In genomic region chr4:139857021-139857420, GRCh38 we compare ENCODE assay signal across 10 cellular contexts.
DNase-seq lines count a peak whose midpoint lies in the region; ATAC-seq, FAIRE-seq and TF ChIP-seq lines count a peak whose summit lies in the region.
"Had no signal": no experiment of that assay in that cellular context is flagged by ENCODE, and none has a peak within 500 bp of the region (broad histone marks: within the 10 kb centered on the region; RNA-seq: fewer than 3 reads in every experiment).

No MANE protein-coding gene starts in this region.

- no peaks in the 10 kb centered on the region for H3K9me3 ChIP-seq in astrocyte (ENCODE audit: insufficient read depth, low read depth, low read length)

- POLR2A ChIA-PET in HEK293T (lab: Yijun Ruan, JAX): interaction anchor here (0.6 kb wide), 1 partner anchor 9 kb away, joined by 3 read pairs; no protein-coding TSS in a partner anchor

- H3K4me1 ChIP-seq in astrocyte (ENCODE audit: insufficient read depth, low read length): no peaks in the 10 kb centered on the region

- FAIRE-seq in astrocyte (lab: Jason Lieb, UNC): no peak

- no peaks in the 10 kb centered on the region for H3K27me3 ChIP-seq in astrocyte (ENCODE audit: insufficient read depth, low read length)

- H3K79me2 ChIP-seq in astrocyte (ENCODE audit: insufficient read depth, low read length): no peaks in the 10 kb centered on the region

- no peaks in the 10 kb centered on the region for H4K20me1 ChIP-seq in astrocyte (ENCODE audit: insufficient read depth, low read length)

- H2AFZ ChIP-seq in astrocyte (ENCODE audit: low read depth, low read length): no peak overlapping the region

- H3K27ac Mint-ChIP-seq in astrocyte (ENCODE audit: unreplicated experiment) (no peak overlapping the region), nephron progenitor cell (peak overlapping the region; percentile 75)
- H3K27ac Mint-ChIP-seq: activated naive CD4-positive, alpha-beta T cell treated with anti-CD3 and anti-CD28 coated beads, Interleukin-2, amount 50 U/mL, for 24 hours had no signal

- H3K9ac ChIP-seq in astrocyte (ENCODE audit: low read length): no peak overlapping the region

- H3K9me3 Mint-ChIP-seq in astrocyte (ENCODE audit: unreplicated experiment) (no peaks in the 10 kb centered on the region), nephron progenitor cell (no peaks in the 10 kb centered on the region)
- H3K9me3 Mint-ChIP-seq: activated naive CD4-positive, alpha-beta T cell treated with anti-CD3 and anti-CD28 coated beads, Interleukin-2, amount 50 U/mL, for 24 hours had no signal

- no peak for ATAC-seq in HG03457 (IDR thresholded peaks at IDR 0.05; ENCODE audit: unreplicated experiment)
- ATAC-seq in HG02571 (IDR thresholded peaks at IDR 0.05; ENCODE audit: unreplicated experiment): no peak
- no peak for ATAC-seq in GM18520 (IDR thresholded peaks at IDR 0.05; ENCODE audit: unreplicated experiment)

- H3K4me3 Mint-ChIP-seq in astrocyte (ENCODE audit: unreplicated experiment) (no peak overlapping the region), nephron progenitor cell (peak overlapping the region; percentile 5)
- H3K4me3 Mint-ChIP-seq: activated naive CD4-positive, alpha-beta T cell treated with anti-CD3 and anti-CD28 coated beads, Interleukin-2, amount 50 U/mL, for 24 hours had no signal

- H3K36me3 Mint-ChIP-seq in astrocyte (ENCODE audit: low read depth, unreplicated experiment): peaks cover 1% of the 10 kb centered on the region
- peaks cover 21% of the 10 kb centered on the region for H3K36me3 Mint-ChIP-seq in nephron progenitor cell (ENCODE audit: low read depth)
- H3K36me3 Mint-ChIP-seq: activated naive CD4-positive, alpha-beta T cell treated with anti-CD3 and anti-CD28 coated beads, Interleukin-2, amount 50 U/mL, for 24 hours had no signal

- no peaks in the 10 kb centered on the region for H3K36me3 ChIP-seq in astrocyte (ENCODE audit: insufficient read depth, low read length)

- DNase-seq in HEK293T (ENCODE audit: extremely low spot score) (peak; percentile 23), NCI-H446 treated with DMSO at 0.1 percent for 48 hours (lab: John Stamatoyannopoulos, UW) (peak; percentile 35), astrocyte (ENCODE audit: low read depth) (peak; percentile 17), nephron progenitor cell (peak; percentile 16), kidney tubule cell (ENCODE audit: low spot score) (no peak)
- DNase-seq: stimulated activated CD4-positive, alpha-beta T cell treated with anti-CD3 and anti-CD28 coated beads, Interleukin-4, amount 100 ng/mL, for 24 hours had no signal

- TF ChIP-seq CTCF in astrocyte (IDR thresholded peaks at IDR 0.05; ENCODE audit: insufficient read depth, low read depth, low read length): no peak
- TF ChIP-seq CTCF in nephron progenitor cell (IDR thresholded peaks at IDR 0.05): no peak

- CTCF ChIA-PET in HEK293T (lab: Yijun Ruan, JAX): interaction anchor here (0.6 kb wide), 1 partner anchor 11 kb away, joined by 3 read pairs; no protein-coding TSS in a partner anchor

- no peaks in the 10 kb centered on the region for H3K27me3 Mint-ChIP-seq in astrocyte (ENCODE audit: low read depth, unreplicated experiment)
- peaks cover 4% of the 10 kb centered on the region for H3K27me3 Mint-ChIP-seq in nephron progenitor cell (ENCODE audit: low read depth, poor library complexity)
- H3K27me3 Mint-ChIP-seq: activated naive CD4-positive, alpha-beta T cell treated with anti-CD3 and anti-CD28 coated beads, Interleukin-2, amount 50 U/mL, for 24 hours had no signal

- H3K4me2 ChIP-seq in astrocyte (ENCODE audit: low read length): peak overlapping the region; percentile 7

- H3K27ac ChIP-seq in astrocyte (ENCODE audit: low read depth, low read length): no peak overlapping the region

- peaks cover 15% of the 10 kb centered on the region for H3K4me1 Mint-ChIP-seq in astrocyte (ENCODE audit: low read depth, unreplicated experiment)
- peaks cover 62% of the 10 kb centered on the region for H3K4me1 Mint-ChIP-seq in nephron progenitor cell

- no peak overlapping the region for H3K4me3 ChIP-seq in astrocyte (ENCODE audit: insufficient read depth, low read depth, low read length)

TF ChIP-seq in HEK293T, 16 proteins besides CTCF, POLR2A, EP300 and RAD21:
- TF ChIP-seq, protein P1, sequence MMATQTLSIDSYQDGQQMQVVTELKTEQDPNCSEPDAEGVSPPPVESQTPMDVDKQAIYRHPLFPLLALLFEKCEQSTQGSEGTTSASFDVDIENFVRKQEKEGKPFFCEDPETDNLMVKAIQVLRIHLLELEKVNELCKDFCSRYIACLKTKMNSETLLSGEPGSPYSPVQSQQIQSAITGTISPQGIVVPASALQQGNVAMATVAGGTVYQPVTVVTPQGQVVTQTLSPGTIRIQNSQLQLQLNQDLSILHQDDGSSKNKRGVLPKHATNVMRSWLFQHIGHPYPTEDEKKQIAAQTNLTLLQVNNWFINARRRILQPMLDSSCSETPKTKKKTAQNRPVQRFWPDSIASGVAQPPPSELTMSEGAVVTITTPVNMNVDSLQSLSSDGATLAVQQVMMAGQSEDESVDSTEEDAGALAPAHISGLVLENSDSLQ (IDR thresholded peaks at IDR 0.05): no peak
- TF ChIP-seq L3MBTL2 (conservative IDR thresholded peaks at IDR 0.05) (no peak), NFRKB (IDR thresholded peaks at IDR 0.05) (no peak), FOXK2 (IDR thresholded peaks at IDR 0.05) (no peak), TARDBP (IDR thresholded peaks at IDR 0.05) (no peak), ELF4 (IDR thresholded peaks at IDR 0.05) (no peak), BHLHE40 (IDR thresholded peaks at IDR 0.05; ENCODE audit: borderline replicate concordance) (no peak), SUZ12 (IDR thresholded peaks at IDR 0.05) (no peak), LEF1 (IDR thresholded peaks at IDR 0.05; ENCODE audit: borderline replicate concordance) (no peak), HDGF (IDR thresholded peaks at IDR 0.05; ENCODE audit: borderline replicate concordance) (no peak)
